ENCODE assay signal across 16 cellular contexts in the genomic region with DNA sequence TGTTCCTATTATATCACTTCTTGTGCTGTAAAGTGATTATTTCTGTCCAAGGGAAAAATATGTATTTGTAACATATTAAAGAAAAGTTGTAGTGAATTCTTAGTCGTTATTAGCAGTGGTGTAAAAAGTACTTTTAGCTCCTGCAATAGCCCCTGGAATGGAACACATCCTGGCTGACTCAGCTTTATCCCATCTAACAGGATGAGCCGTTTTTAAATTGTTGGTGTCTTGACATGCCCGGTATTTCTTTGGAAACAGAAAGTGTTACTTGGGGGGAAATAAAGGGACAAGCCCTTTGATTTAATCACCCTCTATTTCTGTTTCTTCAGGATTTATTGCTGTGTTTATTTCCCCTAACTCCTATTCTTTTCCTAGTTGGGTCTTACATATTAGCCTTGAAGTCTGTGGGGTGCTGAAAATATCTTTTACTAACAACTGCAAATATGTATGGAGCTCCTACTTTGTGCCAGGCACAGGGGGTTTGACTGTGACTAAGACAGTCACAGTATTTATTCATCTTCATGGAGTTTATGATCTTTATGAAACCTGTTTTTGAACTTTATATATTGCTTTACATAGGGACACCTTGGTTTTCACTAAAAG. TPM values are rescaled to one million over a fixed set of nuclear protein-coding genes. Genes with fewer than 3 reads are reported as not detected.
DNase-seq lines count a peak whose midpoint lies in the region; ATAC-seq and TF ChIP-seq lines count a peak whose summit lies in the region.
"Had no signal": no experiment of that assay in that cellular context is flagged by ENCODE, and none has a peak within 500 bp of the region (broad histone marks: within the 10 kb centered on the region; RNA-seq: fewer than 3 reads in every experiment).

No MANE protein-coding gene starts in this region.

- peaks cover 0 to 4% of the 10 kb centered on the region in 2 donors for H3K4me1 ChIP-seq in naive thymus-derived CD4-positive, alpha-beta T cell (ENCODE audit: control insufficient read depth in 2 of 2, insufficient read depth in 2 of 2, low read length in 2 of 2)
- H3K4me1 ChIP-seq: tibial nerve had no signal

- no peaks in the 10 kb centered on the region for H3K9me3 Mint-ChIP-seq in naive thymus-derived CD4-positive, alpha-beta T cell
- no peaks in the 10 kb centered on the region for H3K9me3 Mint-ChIP-seq in stimulated activated memory B cell treated with anti-CD40 and anti-IgM and Interleukin-4, amounts not matched to agents 10 μg/mL and 1 μg/mL and 100 μg/mL, for 72 hours
- H3K9me3 Mint-ChIP-seq: activated naive CD4-positive, alpha-beta T cell treated with anti-CD3 and anti-CD28 coated beads, Interleukin-2, amount 50 U/mL, for 72 hours had no signal

- no peak for TF ChIP-seq CTCF in coronary artery (IDR thresholded peaks at IDR 0.05)

- H3K27ac Mint-ChIP-seq in naive thymus-derived CD4-positive, alpha-beta T cell = peak overlapping the region in 6 of 9 donors; percentile 1 to 66 (median 28)
- no peak overlapping the region for H3K27ac Mint-ChIP-seq in stimulated activated memory B cell treated with anti-CD40 and anti-IgM and Interleukin-4, amounts not matched to agents 10 μg/mL and 1 μg/mL and 100 μg/mL, for 72 hours

- H3K36me3 Mint-ChIP-seq in naive thymus-derived CD4-positive, alpha-beta T cell = peaks cover 6 to 37% (median 27%) of the 10 kb centered on the region in 5 donors
- H3K36me3 Mint-ChIP-seq in stimulated activated memory B cell treated with anti-CD40 and anti-IgM and Interleukin-4, amounts not matched to agents 10 μg/mL and 1 μg/mL and 100 μg/mL, for 72 hours = peaks cover 36% of the 10 kb centered on the region

- H3K36me3 ChIP-seq in naive thymus-derived CD4-positive, alpha-beta T cell (ENCODE audit: control insufficient read depth in 2 of 3, insufficient read depth in 3 of 3, low read length in 3 of 3) = peaks cover 8 to 50% (median 20%) of the 10 kb centered on the region in 3 experiments

- no peak overlapping the region for H3K27ac ChIP-seq in naive thymus-derived CD4-positive, alpha-beta T cell (ENCODE audit: low read depth, low read length)
- H3K27ac ChIP-seq in coronary artery = no peak overlapping the region
- H3K27ac ChIP-seq: tibial nerve had no signal

- H3K4me1 Mint-ChIP-seq in naive thymus-derived CD4-positive, alpha-beta T cell = peaks cover 0 to 18% (median 10%) of the 10 kb centered on the region in 7 donors
- H3K4me1 Mint-ChIP-seq in stimulated activated memory B cell treated with anti-CD40 and anti-IgM and Interleukin-4, amounts not matched to agents 10 μg/mL and 1 μg/mL and 100 μg/mL, for 72 hours = no peaks in the 10 kb centered on the region

- H3K4me3 ChIP-seq in naive thymus-derived CD4-positive, alpha-beta T cell (ENCODE audit: low read length) = no peak overlapping the region
- H3K4me3 ChIP-seq in coronary artery = no peak overlapping the region
- H3K4me3 ChIP-seq: tibial nerve had no signal

- H3K27me3 ChIP-seq in naive thymus-derived CD4-positive, alpha-beta T cell (ENCODE audit: control insufficient read depth in 2 of 2, insufficient read depth in 2 of 2, low read length in 2 of 2) = no peaks in the 10 kb centered on the region
- H3K27me3 ChIP-seq: tibial nerve had no signal

- intact Hi-C loops in naive thymus-derived CD4-positive, alpha-beta T cell (cut with micrococcal nuclease) = no loop called here

- no peak for ATAC-seq in naive thymus-derived CD4-positive, alpha-beta T cell
- no peak for ATAC-seq in stimulated activated memory B cell treated with anti-CD40 and anti-IgM and Interleukin-4, amounts not matched to agents 10 μg/mL and 1 μg/mL and 100 μg/mL, for 72 hours
- ATAC-seq: activated naive CD4-positive, alpha-beta T cell treated with anti-CD3 and anti-CD28 coated beads, Interleukin-2, amount 50 U/mL, for 72 hours had no signal

- CTCF ChIA-PET in naive thymus-derived CD4-positive, alpha-beta T cell (lab: Charles Lee) = interaction anchor here (1.4 kb wide), 1 partner anchor 9 kb away, joined by 3 read pairs; no protein-coding TSS in a partner anchor

- DNase-seq in GM03348 (ENCODE audit: low spot score) (peak; percentile 16), NCI-H82 treated with DMSO at 0.1 percent for 48 hours (lab: John Stamatoyannopoulos, UW; ENCODE audit: unreplicated experiment) (peak; percentile 63), dermis blood vessel endothelial cell (peak; percentile 59), DMS79 (lab: John Stamatoyannopoulos, UW) (no peak), coronary artery (ENCODE audit: low spot score) (no peak), HUDEP-2 (lab: John Stamatoyannopoulos, UW; ENCODE audit: unreplicated experiment in 76 of 76) (no peak)
- no peak for DNase-seq in naive thymus-derived CD4-positive, alpha-beta T cell
- DNase-seq: effector CD8-positive, alpha-beta T cell; NCI-H1417 treated with DMSO at 0.1 percent for 48 hours; NCI-H526; occipital lobe; SHP77 treated with DMSO at 0.1 percent for 48 hours; stimulated activated CD4-positive, alpha-beta T cell treated with anti-CD3 and anti-CD28 coated beads, Interleukin-15, amount 100 ng/mL, for 24 hours had no signal

- no peaks in the 10 kb centered on the region for H3K9me3 ChIP-seq in naive thymus-derived CD4-positive, alpha-beta T cell (ENCODE audit: control insufficient read depth in 2 of 3, low read length in 3 of 3)
- H3K9me3 ChIP-seq: tibial nerve had no signal

- no peaks in the 10 kb centered on the region for H3K27me3 Mint-ChIP-seq in naive thymus-derived CD4-positive, alpha-beta T cell
- no peaks in the 10 kb centered on the region for H3K27me3 Mint-ChIP-seq in stimulated activated memory B cell treated with anti-CD40 and anti-IgM and Interleukin-4, amounts not matched to agents 10 μg/mL and 1 μg/mL and 100 μg/mL, for 72 hours

- no peak overlapping the region for H3K4me3 Mint-ChIP-seq in naive thymus-derived CD4-positive, alpha-beta T cell
- no peak overlapping the region for H3K4me3 Mint-ChIP-seq in stimulated activated memory B cell treated with anti-CD40 and anti-IgM and Interleukin-4, amounts not matched to agents 10 μg/mL and 1 μg/mL and 100 μg/mL, for 72 hours

- POLR2A ChIA-PET in naive thymus-derived CD4-positive, alpha-beta T cell (lab: Charles Lee) = interaction anchor here (2.0 kb wide), 1 partner anchor 111 kb away, joined by 4 read pairs; no protein-coding TSS in a partner anchor

RNA-seq across cellular contexts. Expression of a gene that starts 17.9 kb away (rescaled TPM):
- 33.4 and 34.5 TPM in 2 replicates for total RNA-seq in dermis blood vessel endothelial cell
- 10 to 100 TPM; 29.7 to 50.1 (median 43.4) TPM for total RNA-seq in naive thymus-derived CD4-positive, alpha-beta T cell
- polyA plus RNA-seq in naive thymus-derived CD4-positive, alpha-beta T cell = 10 to 100 TPM; 26.5 to 31.2 TPM

Comparison
In these comparisons a context has a peak if more than half of its experiments do, and no peak if none do; other contexts are left out.
1. DNase-seq: peak in GM03348 (single experiment), NCI-H82 treated with DMSO at 0.1 percent for 48 hours (single experiment) and dermis blood vessel endothelial cell (single experiment); none in naive thymus-derived CD4-positive, alpha-beta T cell (0 of 9), DMS79 (single experiment), coronary artery (single experiment) and HUDEP-2 (0 of 76).